Comparison of ENCODE assay signal across 10 cellular contexts in genomic region chr7:92781117-92781720, GRCh38. TPM values are rescaled to one million over a fixed set of nuclear protein-coding genes. Genes with fewer than 3 reads are reported as not detected.
DNase-seq lines count a peak whose midpoint lies in the region; ATAC-seq, FAIRE-seq and TF ChIP-seq lines count a peak whose summit lies in the region.
"Had no signal": no experiment of that assay in that cellular context is flagged by ENCODE, and none has a peak within 500 bp of the region (broad histone marks: within the 10 kb centered on the region; RNA-seq: fewer than 3 reads in every experiment).

No MANE protein-coding gene starts in this region.

- H3K27ac ChIP-seq in brain microvascular endothelial cell, result no peak overlapping the region

- DNase-seq in DMS153 treated with DMSO at 0.1 percent for 48 hours (lab: John Stamatoyannopoulos, UW; ENCODE audit: unreplicated experiment), result peak; percentile 44
- DNase-seq in NCI-H748 (lab: John Stamatoyannopoulos, UW; ENCODE audit: unreplicated experiment), result peak; percentile 94
- DNase-seq in natural killer cell treated with Interleukin-12 subunit alpha and Interleukin-12 subunit beta and Interleukin-15 and Interleukin-18, amount 100 ng/mL, for 72 hours (ENCODE audit: low spot score), result no peak
- DNase-seq in urothelium cell line (ENCODE audit: low spot score), result no peak
- DNase-seq in brain microvascular endothelial cell, result no peak
- DNase-seq: activated T-cell treated with anti-CD3 and anti-CD28 coated beads, Interleukin-2, amount 50 U/mL, for 4 hours; EL had no signal

- no peaks in the 10 kb centered on the region for H3K36me3 ChIP-seq in brain microvascular endothelial cell (replicated peaks)

- in situ Hi-C loops in brain microvascular endothelial cell (cut with HindIII; ENCODE audit: low pct_ligation_motif_present, low sequenced_read_pairs), result no loop called here

- H3K27me3 ChIP-seq in brain microvascular endothelial cell (replicated peaks), result no peaks in the 10 kb centered on the region

- H3K4me1 Mint-ChIP-seq in natural killer cell treated with Interleukin-12 subunit alpha and Interleukin-12 subunit beta and Interleukin-15 and Interleukin-18, amount 100 ng/mL, for 72 hours (ENCODE audit: low read depth in 2 of 2), result peaks cover 54 to 63% of the 10 kb centered on the region in 2 donors

- H3K36me3 Mint-ChIP-seq in natural killer cell treated with Interleukin-12 subunit alpha and Interleukin-12 subunit beta and Interleukin-15 and Interleukin-18, amount 100 ng/mL, for 72 hours, result peaks cover 29% of the 10 kb centered on the region

- H3K4me3 Mint-ChIP-seq in natural killer cell treated with Interleukin-12 subunit alpha and Interleukin-12 subunit beta and Interleukin-15 and Interleukin-18, amount 100 ng/mL, for 72 hours, result no peak overlapping the region
- H3K4me3 Mint-ChIP-seq: activated T-cell treated with anti-CD3 and anti-CD28 coated beads, Interleukin-2, amount 50 U/mL, for 4 hours had no signal

- FAIRE-seq in urothelium cell line (lab: Jason Lieb, UNC), result no peak

- H3K9me3 Mint-ChIP-seq in natural killer cell treated with Interleukin-12 subunit alpha and Interleukin-12 subunit beta and Interleukin-15 and Interleukin-18, amount 100 ng/mL, for 72 hours, result no peaks in the 10 kb centered on the region
- H3K9me3 Mint-ChIP-seq: activated T-cell treated with anti-CD3 and anti-CD28 coated beads, Interleukin-2, amount 50 U/mL, for 4 hours had no signal

- peak overlapping the region; percentile 3 to 66 for H3K27ac Mint-ChIP-seq in natural killer cell treated with Interleukin-12 subunit alpha and Interleukin-12 subunit beta and Interleukin-15 and Interleukin-18, amount 100 ng/mL, for 72 hours

- H3K27me3 Mint-ChIP-seq in natural killer cell treated with Interleukin-12 subunit alpha and Interleukin-12 subunit beta and Interleukin-15 and Interleukin-18, amount 100 ng/mL, for 72 hours, result no peaks in the 10 kb centered on the region

- ATAC-seq in esophagus mucosa (peak; percentile 75), HG03045 (IDR thresholded peaks at IDR 0.05; ENCODE audit: unreplicated experiment) (no peak), GM21367 (IDR thresholded peaks at IDR 0.05; ENCODE audit: unreplicated experiment) (no peak)
- no peak for ATAC-seq in natural killer cell treated with Interleukin-12 subunit alpha and Interleukin-12 subunit beta and Interleukin-15 and Interleukin-18, amount 100 ng/mL, for 72 hours
- ATAC-seq: activated T-cell treated with anti-CD3 and anti-CD28 coated beads, Interleukin-2, amount 50 U/mL, for 4 hours had no signal

- H3K4me3 ChIP-seq in brain microvascular endothelial cell (ENCODE audit: low read depth, low read length), result no peak overlapping the region

- TF ChIP-seq CTCF in brain microvascular endothelial cell (IDR thresholded peaks at IDR 0.05; ENCODE audit: low read depth, low read length, missing control alignments), result no peak

RNA-seq across cellular contexts. Expression of gene CDK6, which starts 55.2 kb away (rescaled TPM):
- 26.8 TPM for total RNA-seq in esophagus mucosa
- 100 to 1,000 TPM; 278 to 404 TPM for total RNA-seq in natural killer cell treated with Interleukin-12 subunit alpha and Interleukin-12 subunit beta and Interleukin-15 and Interleukin-18, amount 100 ng/mL, for 72 hours

Comparison
In these comparisons a context has a peak if more than half of its experiments do, and no peak if none do; other contexts are left out.
1. DNase-seq: peak in DMS153 treated with DMSO at 0.1 percent for 48 hours (single experiment) and NCI-H748 (single experiment); none in natural killer cell treated with Interleukin-12 subunit alpha and Interleukin-12 subunit beta and Interleukin-15 and Interleukin-18, amount 100 ng/mL, for 72 hours (single experiment), urothelium cell line (single experiment) and brain microvascular endothelial cell (single experiment).
2. RNA of gene CDK6, which starts 55.2 kb away (total RNA-seq): 278 to 404 TPM in natural killer cell treated with Interleukin-12 subunit alpha and Interleukin-12 subunit beta and Interleukin-15 and Interleukin-18, amount 100 ng/mL, for 72 hours; 26.8 TPM in esophagus mucosa (single experiment); every median in the first group is over 10 times any median in the second.